Comparison of ENCODE assay signal across 8 cellular contexts in genomic region chr6:79544939-79545450, GRCh38. TPM values are rescaled to one million over a fixed set of nuclear protein-coding genes. Genes with fewer than 3 reads are reported as not detected.
DNase-seq lines count a peak whose midpoint lies in the region; ATAC-seq and TF ChIP-seq lines count a peak whose summit lies in the region.

No MANE protein-coding gene starts in this region.

- ATAC-seq in GM19397 (IDR thresholded peaks at IDR 0.05; ENCODE audit: unreplicated experiment) (peak; percentile 73), HG03378 (IDR thresholded peaks at IDR 0.05; ENCODE audit: unreplicated experiment) (peak; percentile 85)
- no peak for ATAC-seq in CD8-positive, alpha-beta T cell

- H3K9me3 ChIP-seq in right atrium auricular region, result no peaks in the 10 kb centered on the region
- H3K9me3 ChIP-seq in CD8-positive, alpha-beta T cell (ENCODE audit: low read length), result no peaks in the 10 kb centered on the region

- TF ChIP-seq CTCF in astrocyte of the cerebellum (IDR thresholded peaks at IDR 0.05; ENCODE audit: low read depth, low read length, missing control alignments), result peak; percentile 75
- peak in 1 of 2 donors; percentile 64 for TF ChIP-seq CTCF in right atrium auricular region (IDR thresholded peaks at IDR 0.05)
- TF ChIP-seq CTCF in CD8-positive, alpha-beta T cell (IDR thresholded peaks at IDR 0.05), result no peak

- H3K36me3 ChIP-seq in right atrium auricular region, result no peaks in the 10 kb centered on the region
- H3K36me3 ChIP-seq in CD8-positive, alpha-beta T cell (ENCODE audit: insufficient read depth, low read length), result no peaks in the 10 kb centered on the region

- no peaks in the 10 kb centered on the region for H3K36me3 Mint-ChIP-seq in CD8-positive, alpha-beta T cell

- peaks cover 0 to 24% of the 10 kb centered on the region in 2 donors for H3K4me1 ChIP-seq in right atrium auricular region
- no peaks in the 10 kb centered on the region for H3K4me1 ChIP-seq in CD8-positive, alpha-beta T cell (ENCODE audit: insufficient read depth, low read length)

- H3K27me3 Mint-ChIP-seq in CD8-positive, alpha-beta T cell (ENCODE audit: low read depth), result peaks cover 4% of the 10 kb centered on the region

- H3K4me1 Mint-ChIP-seq in CD8-positive, alpha-beta T cell (ENCODE audit: low read depth), result no peaks in the 10 kb centered on the region

- H3K27ac Mint-ChIP-seq in CD8-positive, alpha-beta T cell, result no peak overlapping the region

- H3K27me3 ChIP-seq in right atrium auricular region, result no peaks in the 10 kb centered on the region
- no peaks in the 10 kb centered on the region for H3K27me3 ChIP-seq in CD8-positive, alpha-beta T cell (ENCODE audit: insufficient read depth, low read length)

- peak overlapping the region; percentile 70 to 79 for H3K27ac ChIP-seq in right atrium auricular region
- no peak overlapping the region for H3K27ac ChIP-seq in CD8-positive, alpha-beta T cell (ENCODE audit: low read depth, low read length)

- no peaks in the 10 kb centered on the region for H3K9me3 Mint-ChIP-seq in CD8-positive, alpha-beta T cell

- DNase-seq in Caki2 (ENCODE audit: low read depth), result peak; percentile 99
- DNase-seq in NCI-H460 (ENCODE audit: extremely low read depth, low read depth), result peak; percentile 77
- peak; percentile 98 for DNase-seq in astrocyte of the cerebellum (ENCODE audit: low read depth)
- DNase-seq in right atrium auricular region (ENCODE audit: low spot score), result peak; percentile 84
- DNase-seq in putamen (ENCODE audit: low spot score), result peak; percentile 83
- DNase-seq in CD8-positive, alpha-beta T cell, result no peak

- CTCF ChIA-PET in CD8-positive, alpha-beta T cell (lab: Charles Lee), result interaction anchor here (0.6 kb wide), 1 partner anchor 298 kb away, joined by 3 read pairs; no protein-coding TSS in a partner anchor

- no peak overlapping the region for H3K4me3 Mint-ChIP-seq in CD8-positive, alpha-beta T cell

- in situ Hi-C loops in Caki2 (cut with HindIII; ENCODE audit: low pct_unique_long_range_greater_than_20kb, low sequenced_read_pairs), result no loop called here
- in situ Hi-C loops in astrocyte of the cerebellum (cut with HindIII; ENCODE audit: low sequenced_read_pairs), result no loop called here

- H3K4me3 ChIP-seq in astrocyte of the cerebellum (ENCODE audit: low read depth, low read length), result no peak overlapping the region
- peak overlapping the region in 1 of 2 donors; percentile 28 for H3K4me3 ChIP-seq in right atrium auricular region
- H3K4me3 ChIP-seq in CD8-positive, alpha-beta T cell (ENCODE audit: low read depth, low read length), result no peak overlapping the region

- POLR2A ChIA-PET in CD8-positive, alpha-beta T cell (lab: Charles Lee), result no interaction called here

- intact Hi-C loops in CD8-positive, alpha-beta T cell (cut with DNase I, micrococcal nuclease), result no loop called here

RNA-seq across cellular contexts. Expression of gene LCA5, which starts 7.8 kb away (rescaled TPM):
- 2.3 and 4.4 TPM in 2 replicates for total RNA-seq in Caki2 (2014; rRNA removed; shearing (Covaris generic); ENCODE audit: low replicate concordance)
- total RNA-seq in NCI-H460 (2014; rRNA removed; shearing (Covaris generic)), result 0.81 and 1.3 TPM in 2 replicates
- polyA plus RNA-seq in NCI-H460 (2014; cell fraction: nucleus; rRNA removed), result 0.17 and 0.54 TPM in 2 replicates
- 1 to 10 TPM; 2.6 to 2.7 TPM for total RNA-seq in right atrium auricular region
- total RNA-seq in CD8-positive, alpha-beta T cell, result not detected

Comparison
In these comparisons a context has a peak if more than half of its experiments do, and no peak if none do; other contexts are left out.
1. DNase-seq: peak in Caki2 (single experiment), NCI-H460 (single experiment), astrocyte of the cerebellum (single experiment), right atrium auricular region (single experiment) and putamen (single experiment); none in CD8-positive, alpha-beta T cell (0 of 7).